Comparison of ENCODE assay signal across 1 cellular context in genomic region chr5:10607023-10607665, GRCh38.
TF ChIP-seq lines count a peak whose summit lies in the region.

No MANE protein-coding gene starts in this region.

TF ChIP-seq in HepG2, 621 proteins besides CTCF, POLR2A, EP300 and RAD21 (continued from another document):
- no peak for TF ChIP-seq ZNF142 (CRISPR knock-in tag; IDR thresholded peaks at IDR 0.05)
- TF ChIP-seq ZNF775 (CRISPR knock-in tag; IDR thresholded peaks at IDR 0.05; ENCODE audit: borderline replicate concordance), result no peak
- no peak for TF ChIP-seq RFX3 (CRISPR knock-in tag; IDR thresholded peaks at IDR 0.05)
- no peak for TF ChIP-seq KAT8 (CRISPR knock-in tag; IDR thresholded peaks at IDR 0.05)
- TF ChIP-seq HES4 (CRISPR knock-in tag; IDR thresholded peaks at IDR 0.05; ENCODE audit: borderline replicate concordance), result no peak
- TF ChIP-seq CBX5 (CRISPR knock-in tag; IDR thresholded peaks at IDR 0.05; ENCODE audit: borderline replicate concordance), result no peak
- TF ChIP-seq NFE2L1 (CRISPR knock-in tag; IDR thresholded peaks at IDR 0.05; ENCODE audit: borderline replicate concordance), result no peak
- no peak for TF ChIP-seq ZBTB42 (CRISPR knock-in tag; IDR thresholded peaks at IDR 0.05)
- no peak for TF ChIP-seq ZBTB40 (IDR thresholded peaks at IDR 0.05)
- TF ChIP-seq ZBTB40 (CRISPR knock-in tag; IDR thresholded peaks at IDR 0.05), result no peak
- TF ChIP-seq ZNF343 (CRISPR knock-in tag; IDR thresholded peaks at IDR 0.05), result no peak
- no peak for TF ChIP-seq SYNCRIP (IDR thresholded peaks at IDR 0.05; ENCODE audit: insufficient read depth, low read depth, low read length)
- TF ChIP-seq HMGXB4 (CRISPR knock-in tag; IDR thresholded peaks at IDR 0.05; ENCODE audit: borderline replicate concordance in 1 of 2, low read depth in 1 of 2), result no peak
- TF ChIP-seq DZIP1 (CRISPR knock-in tag; IDR thresholded peaks at IDR 0.05), result no peak
- no peak for TF ChIP-seq ARID3A (IDR thresholded peaks at IDR 0.05; ENCODE audit: low read depth, low read length)
- no peak for TF ChIP-seq ZNF747 (CRISPR knock-in tag; IDR thresholded peaks at IDR 0.05; ENCODE audit: borderline replicate concordance)
- no peak for TF ChIP-seq BRD4 (CRISPR knock-in tag; IDR thresholded peaks at IDR 0.05)
- TF ChIP-seq ZNF557 (CRISPR knock-in tag; IDR thresholded peaks at IDR 0.05), result no peak
